11 cellular contexts compared by ENCODE assay signal in the genomic region with DNA sequence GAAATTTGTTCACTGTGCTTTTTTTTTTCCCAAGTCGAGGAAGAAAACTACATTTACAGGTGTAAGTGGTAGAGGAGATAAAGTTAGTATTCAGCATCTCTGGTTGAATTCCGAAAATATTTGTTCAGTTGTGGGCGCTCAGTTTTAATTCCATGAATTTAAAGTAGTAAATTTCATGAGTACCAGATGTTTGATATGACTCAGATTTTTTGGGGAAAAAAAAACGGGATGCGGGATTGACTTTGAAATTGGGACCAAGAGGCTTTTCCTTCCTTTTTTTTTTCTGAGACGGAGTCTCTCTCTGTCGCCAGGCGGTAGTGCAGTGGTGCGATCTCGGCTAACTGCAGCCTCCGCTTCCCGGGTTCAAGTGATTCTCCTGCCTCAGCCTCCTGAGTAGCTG. TPM values are rescaled to one million over a fixed set of nuclear protein-coding genes. Genes with fewer than 3 reads are reported as not detected.
DNase-seq lines count a peak whose midpoint lies in the region; ATAC-seq, FAIRE-seq and TF ChIP-seq lines count a peak whose summit lies in the region.
"Had no signal": no experiment of that assay in that cellular context is flagged by ENCODE, and none has a peak within 500 bp of the region (broad histone marks: within the 10 kb centered on the region; RNA-seq: fewer than 3 reads in every experiment).

No MANE protein-coding gene starts in this region.

- peak overlapping the region in 2 of 3 donors; percentile 32 to 96 for H3K27ac Mint-ChIP-seq in CD4-positive, CD25-positive, alpha-beta regulatory T cell
- peak overlapping the region in 2 of 3 experiments; percentile 93 for H3K27ac Mint-ChIP-seq in nephron

- H3K9me3 ChIP-seq in CD4-positive, CD25-positive, alpha-beta regulatory T cell (ENCODE audit: control insufficient read depth in 2 of 2, low read length in 2 of 2) = no peaks in the 10 kb centered on the region
- H3K9me3 ChIP-seq in HUES64 (ENCODE audit: insufficient read depth, low read depth, low read length) = no peaks in the 10 kb centered on the region
- H3K9me3 ChIP-seq in breast epithelium = no peaks in the 10 kb centered on the region

- H3K27ac ChIP-seq in CD4-positive, CD25-positive, alpha-beta regulatory T cell (ENCODE audit: insufficient read depth, low read length, poor library complexity, severe bottlenecking) = no peak overlapping the region
- H3K27ac ChIP-seq in HUES64 (ENCODE audit: low read depth, low read length) = no peak overlapping the region
- peak overlapping the region; percentile 52 for H3K27ac ChIP-seq in breast epithelium

- H3K4me3 Mint-ChIP-seq in CD4-positive, CD25-positive, alpha-beta regulatory T cell = peak overlapping the region; percentile 63 to 98 (median 97)
- peak overlapping the region; percentile 92 to 98 (median 96) for H3K4me3 Mint-ChIP-seq in nephron

- no peaks in the 10 kb centered on the region for H3K9me3 Mint-ChIP-seq in CD4-positive, CD25-positive, alpha-beta regulatory T cell
- no peaks in the 10 kb centered on the region for H3K9me3 Mint-ChIP-seq in nephron

- no peak overlapping the region for H3K9ac ChIP-seq in HUES64 (ENCODE audit: low read depth, low read length)

- H3K27me3 ChIP-seq in CD4-positive, CD25-positive, alpha-beta regulatory T cell (ENCODE audit: control insufficient read depth, insufficient read depth, low read length) = no peaks in the 10 kb centered on the region
- no peaks in the 10 kb centered on the region for H3K27me3 ChIP-seq in HUES64 (ENCODE audit: insufficient read depth, low read length)
- no peaks in the 10 kb centered on the region for H3K27me3 ChIP-seq in breast epithelium

- peaks cover 4% of the 10 kb centered on the region for H3K36me3 Mint-ChIP-seq in CD4-positive, CD25-positive, alpha-beta regulatory T cell
- H3K36me3 Mint-ChIP-seq in nephron (ENCODE audit: low read depth) = peaks cover 16% of the 10 kb centered on the region

- intact Hi-C loops in breast epithelium (cut with DNase I; ENCODE audit: low total_unique reads) = no loop called here

- no peak for FAIRE-seq in urothelium cell line (lab: Jason Lieb, UNC)
- FAIRE-seq: colon had no signal

- peaks cover 20% of the 10 kb centered on the region for H3K4me1 ChIP-seq in CD4-positive, CD25-positive, alpha-beta regulatory T cell (ENCODE audit: control insufficient read depth, insufficient read depth, low read length, poor library complexity, severe bottlenecking)
- no peaks in the 10 kb centered on the region for H3K4me1 ChIP-seq in HUES64 (ENCODE audit: insufficient read depth, low read length)
- no peaks in the 10 kb centered on the region for H3K4me1 ChIP-seq in breast epithelium

- no peak for TF ChIP-seq CTCF in breast epithelium (IDR thresholded peaks at IDR 0.05)
- no peak for TF ChIP-seq CTCF in nephron (IDR thresholded peaks at IDR 0.05; ENCODE audit: unreplicated experiment in 3 of 3)

- H3K27me3 Mint-ChIP-seq in CD4-positive, CD25-positive, alpha-beta regulatory T cell = no peaks in the 10 kb centered on the region
- H3K27me3 Mint-ChIP-seq in nephron (ENCODE audit: low read depth) = no peaks in the 10 kb centered on the region

- DNase-seq in CD4-positive, CD25-positive, alpha-beta regulatory T cell = no peak
- DNase-seq in breast epithelium (ENCODE audit: low spot score in 2 of 2) (no peak), NCI-H1930 (lab: John Stamatoyannopoulos, UW) (no peak), DMS79 treated with DMSO at 0.1 percent for 48 hours (lab: John Stamatoyannopoulos, UW) (no peak), NCI-H524 treated with DMSO at 0.1 percent for 48 hours (lab: John Stamatoyannopoulos, UW) (no peak), urothelium cell line (ENCODE audit: low spot score) (no peak)

- H3K36me3 ChIP-seq in CD4-positive, CD25-positive, alpha-beta regulatory T cell (ENCODE audit: control insufficient read depth, insufficient read depth, low read length) = no peaks in the 10 kb centered on the region
- H3K36me3 ChIP-seq in HUES64 (ENCODE audit: insufficient read depth, low read length) (peaks cover 20% of the 10 kb centered on the region), breast epithelium (no peaks in the 10 kb centered on the region)

- no peak for TF ChIP-seq POLR2A in breast epithelium (IDR thresholded peaks at IDR 0.05)

- H3K4me1 Mint-ChIP-seq in CD4-positive, CD25-positive, alpha-beta regulatory T cell = peaks cover 14 to 38% (median 25%) of the 10 kb centered on the region in 4 donors
- H3K4me1 Mint-ChIP-seq in nephron = peaks cover 47% of the 10 kb centered on the region

- ATAC-seq in CD4-positive, CD25-positive, alpha-beta regulatory T cell (ENCODE audit: low read depth in 2 of 2) = no peak

- H3K4me3 ChIP-seq in CD4-positive, CD25-positive, alpha-beta regulatory T cell (ENCODE audit: low read depth, low read length) = no peak overlapping the region
- H3K4me3 ChIP-seq in HUES64 (ENCODE audit: low read length) (0 out of 2 replicates have a peak overlapping the region, but pooled peaks have one; percentile 65), breast epithelium (peak overlapping the region; percentile 93 to 95 (median 95))

- WGBS in HUES64 = 91% methylated on average over 12 of the region's 12 CpGs

RNA-seq across cellular contexts. Expression of a gene that starts 1.6 kb away (rescaled TPM):
- 6.7 TPM for total RNA-seq in CD4-positive, CD25-positive, alpha-beta regulatory T cell
- polyA plus RNA-seq in CD4-positive, CD25-positive, alpha-beta regulatory T cell = 1 to 10 TPM; 2.4 to 7.7 (median 5.5) TPM
- polyA plus RNA-seq in HUES64 (2013, experiment 1 of 2) = 18.7 TPM
- 21.3 TPM for polyA plus RNA-seq in HUES64 (2013, experiment 2 of 2)
- 10 to 100 TPM; 18.6 to 22.6 (median 20.8) TPM for total RNA-seq in breast epithelium

RNA-seq across cellular contexts. Expression of a gene that starts 15.2 kb away (rescaled TPM):
- 29.9 TPM for total RNA-seq in CD4-positive, CD25-positive, alpha-beta regulatory T cell
- polyA plus RNA-seq in CD4-positive, CD25-positive, alpha-beta regulatory T cell = 10 to 100 TPM; 70.7 to 76.0 (median 73.6) TPM
- polyA plus RNA-seq in HUES64 (2013, experiment 1 of 2) = 49.8 TPM
- 61.1 TPM for polyA plus RNA-seq in HUES64 (2013, experiment 2 of 2)
- 10 to 100 TPM in 2 of 3 donors, 1 to 10 TPM in 1; 4.3 to 18.4 (median 15.7) TPM for total RNA-seq in breast epithelium

RNA-seq across cellular contexts. Expression of a gene that starts 15.3 kb away (rescaled TPM):
- 3.8 TPM for total RNA-seq in CD4-positive, CD25-positive, alpha-beta regulatory T cell
- 1 to 10 TPM in 1 of 4 donors, under 1 TPM in 3; 0.44 to 1.7 (median 0.84) TPM for polyA plus RNA-seq in CD4-positive, CD25-positive, alpha-beta regulatory T cell
- 84.1 TPM for polyA plus RNA-seq in HUES64 (2013, experiment 1 of 2)
- 85.7 TPM for polyA plus RNA-seq in HUES64 (2013, experiment 2 of 2)
- total RNA-seq in breast epithelium = 1 to 10 TPM in 1 of 3 donors, under 1 TPM in 2; under 0.01 to 2.4 (median 0.44) TPM

RNA-seq across cellular contexts. Expression of a gene that starts 35.4 kb away (rescaled TPM):
- not detected for total RNA-seq in CD4-positive, CD25-positive, alpha-beta regulatory T cell
- not detected for polyA plus RNA-seq in CD4-positive, CD25-positive, alpha-beta regulatory T cell
- not detected for polyA plus RNA-seq in HUES64 (2013, experiment 1 of 2)
- polyA plus RNA-seq in HUES64 (2013, experiment 2 of 2) = not detected
- not detected for total RNA-seq in breast epithelium
- total RNA-seq: G401, LHCN-M2 had no signal

RNA-seq across cellular contexts. Expression of a gene that starts 57.4 kb away (rescaled TPM):
- not detected for total RNA-seq in CD4-positive, CD25-positive, alpha-beta regulatory T cell
- 1 to 10 TPM in 2 of 4 donors, under 1 TPM in 2; 0.77 to 1.2 (median 1.0) TPM for polyA plus RNA-seq in CD4-positive, CD25-positive, alpha-beta regulatory T cell
- polyA plus RNA-seq in HUES64 (2013, experiment 1 of 2) = 0.15 TPM
- 0.19 TPM for polyA plus RNA-seq in HUES64 (2013, experiment 2 of 2)
- total RNA-seq in breast epithelium = 1 to 10 TPM in 2 of 3 donors, under 1 TPM in 1; 0.16 to 1.6 (median 1.2) TPM
- total RNA-seq: G401, LHCN-M2 had no signal

Comparison
In these comparisons a context has a peak if more than half of its experiments do, and no peak if none do; other contexts are left out.
1. H3K27ac ChIP-seq: peak in breast epithelium (2 of 2); none in CD4-positive, CD25-positive, alpha-beta regulatory T cell (single experiment) and HUES64 (single experiment).